In genomic region chr4:151267822-151268535, GRCh38 we compare ENCODE assay signal across 25 cellular contexts. TPM values are rescaled to one million over a fixed set of nuclear protein-coding genes. Genes with fewer than 3 reads are reported as not detected.
DNase-seq lines count a peak whose midpoint lies in the region; ATAC-seq, FAIRE-seq and TF ChIP-seq lines count a peak whose summit lies in the region.
"Had no signal": no experiment of that assay in that cellular context is flagged by ENCODE, and none has a peak within 500 bp of the region (broad histone marks: within the 10 kb centered on the region; RNA-seq: fewer than 3 reads in every experiment).

No MANE protein-coding gene starts in this region.

- H3K4me3 ChIP-seq in breast epithelium (no peak overlapping the region), bronchial epithelial cell (ENCODE audit: low read depth, low read length) (no peak overlapping the region)
- H3K4me3 ChIP-seq: K562, Peyer's patch, SJCRH30 had no signal

- POLR2A ChIA-PET in MCF 10A (lab: Yijun Ruan, JAX), result interaction anchor here (0.7 kb wide), 1 partner anchor 102 kb away, joined by 3 read pairs; no protein-coding TSS in a partner anchor

- no peak for TF ChIP-seq POLR2A in breast epithelium (IDR thresholded peaks at IDR 0.05)

- H3K9me3 ChIP-seq in breast epithelium, result no peaks in the 10 kb centered on the region
- H3K9me3 ChIP-seq: Peyer's patch, SJCRH30 had no signal

- no peaks in the 10 kb centered on the region for H3K36me3 Mint-ChIP-seq in MCF 10A (ENCODE audit: insufficient read depth, unreplicated experiment)
- H3K36me3 Mint-ChIP-seq: CD8-positive, alpha-beta T cell had no signal

- intact Hi-C loops in MCF 10A (cut with micrococcal nuclease) (no loop called here), breast epithelium (cut with DNase I; ENCODE audit: low total_unique reads) (no loop called here)

- H3K27ac Mint-ChIP-seq in MCF 10A (ENCODE audit: low read depth, unreplicated experiment), result no peak overlapping the region
- H3K27ac Mint-ChIP-seq: CD8-positive, alpha-beta T cell had no signal

- H3K27ac ChIP-seq in breast epithelium, result no peak overlapping the region
- H3K27ac ChIP-seq: Peyer's patch, SJCRH30 had no signal

- no peaks in the 10 kb centered on the region for H3K27me3 Mint-ChIP-seq in MCF 10A (ENCODE audit: insufficient read depth, unreplicated experiment)

- no peak for TF ChIP-seq CTCF in MCF 10A (IDR thresholded peaks at IDR 0.05; ENCODE audit: unreplicated experiment)
- TF ChIP-seq CTCF in breast epithelium (IDR thresholded peaks at IDR 0.05), result no peak
- no peak for TF ChIP-seq CTCF in bronchial epithelial cell (IDR thresholded peaks at IDR 0.05; ENCODE audit: insufficient read depth, low read length, severe bottlenecking)

- no peaks in the 10 kb centered on the region for H3K4me1 ChIP-seq in breast epithelium

- peaks cover 7% of the 10 kb centered on the region for H3K4me1 Mint-ChIP-seq in MCF 10A (ENCODE audit: insufficient read depth, unreplicated experiment)

- DNase-seq in MCF 10A (ENCODE audit: unreplicated experiment), result peak; percentile 35
- no peak for DNase-seq in breast epithelium (ENCODE audit: low spot score in 2 of 2)
- DNase-seq in bronchial epithelial cell (ENCODE audit: low read depth), result peak; percentile 64
- DNase-seq in left lobe of liver (ENCODE audit: low spot score), result no peak
- no peak for DNase-seq in amniotic stem cell (lab: John Stamatoyannopoulos, UW)
- DNase-seq in DMS 273 treated with DMSO at 0.1 percent for 48 hours (lab: John Stamatoyannopoulos, UW), result no peak
- DNase-seq in DMS153 (lab: John Stamatoyannopoulos, UW), result no peak
- DNase-seq in NCI-H1930 (lab: John Stamatoyannopoulos, UW), result no peak
- DNase-seq: 8988T; C1 segment of cervical spinal cord; Calu3; CD8-positive, alpha-beta T cell; DMS53; GDM1; NCI-H1092; NCI-H1436 treated with DMSO at 0.1 percent for 48 hours; NCI-H2029; NCI-H345; NCI-H524; NCI-H82; Peyer's patch; SJCRH30 had no signal

- CTCF ChIA-PET in MCF 10A (lab: Yijun Ruan, JAX), result interaction anchor here (3.0 kb wide), 1 partner anchor 8 kb away, joined by 16 read pairs; the partner anchor contains the start of gene PRSS48

- H3K36me3 ChIP-seq in breast epithelium, result no peaks in the 10 kb centered on the region
- no peaks in the 10 kb centered on the region for H3K36me3 ChIP-seq in bronchial epithelial cell (ENCODE audit: control insufficient read depth, insufficient read depth, low read length)
- H3K36me3 ChIP-seq: Peyer's patch, SJCRH30 had no signal

- H3K4me3 Mint-ChIP-seq in MCF 10A (ENCODE audit: unreplicated experiment), result no peak overlapping the region
- H3K4me3 Mint-ChIP-seq: CD8-positive, alpha-beta T cell had no signal

- peak; percentile 60 for ATAC-seq in left lobe of liver
- ATAC-seq: CD8-positive, alpha-beta T cell; K562 had no signal

- H3K27me3 ChIP-seq in breast epithelium (no peaks in the 10 kb centered on the region), bronchial epithelial cell (ENCODE audit: control insufficient read depth, insufficient read depth, low read length) (no peaks in the 10 kb centered on the region)
- H3K27me3 ChIP-seq: Peyer's patch, SJCRH30 had no signal

- peak; percentile 84 for FAIRE-seq in bronchial epithelial cell (lab: Jason Lieb, UNC)
- FAIRE-seq: K562 had no signal

- no peaks in the 10 kb centered on the region for H3K9me3 Mint-ChIP-seq in MCF 10A (ENCODE audit: unreplicated experiment)
- H3K9me3 Mint-ChIP-seq: CD8-positive, alpha-beta T cell had no signal

- BruUV-seq in MCF 10A (replicated peaks; lab: Mats Ljungman, UMichigan), result no TSS peak

RNA-seq across cellular contexts. Expression of gene PRSS48, which starts 9.0 kb away (rescaled TPM):
- not detected in 2 replicates for total RNA-seq in MCF 10A (2022)
- not detected for total RNA-seq in breast epithelium
- not detected in 2 replicates for total RNA-seq in bronchial epithelial cell
- not detected for total RNA-seq in left lobe of liver
- total RNA-seq: Calu3; CD8-positive, alpha-beta T cell; H4; K562; LHCN-M2; Peyer's patch; SJCRH30 had no signal

RNA-seq across cellular contexts. Expression of gene SH3D19, which starts 57.4 kb away (rescaled TPM):
- total RNA-seq in MCF 10A (2022) (42.8 and 51.3 TPM in 2 replicates), breast epithelium (100 to 1,000 TPM in 2 of 3 donors, 10 to 100 TPM in 1; 82.9 to 297 (median 113) TPM), bronchial epithelial cell (13.1 and 13.2 TPM in 2 replicates), left lobe of liver (38.7 TPM)

Comparison
In these comparisons a context has a peak if more than half of its experiments do, and no peak if none do; other contexts are left out.
1. DNase-seq: peak in MCF 10A (single experiment) and bronchial epithelial cell (single experiment); none in breast epithelium (0 of 2), left lobe of liver (single experiment), amniotic stem cell (single experiment), DMS 273 treated with DMSO at 0.1 percent for 48 hours (single experiment), DMS153 (single experiment) and NCI-H1930 (0 of 2).